Comparison of ENCODE assay signal across 29 cellular contexts in genomic region chr7:43394441-43395130, GRCh38.
DNase-seq lines count a peak whose midpoint lies in the region; ATAC-seq and TF ChIP-seq lines count a peak whose summit lies in the region.
"Had no signal": no experiment of that assay in that cellular context is flagged by ENCODE, and none has a peak within 500 bp of the region (broad histone marks: within the 10 kb centered on the region; RNA-seq: fewer than 3 reads in every experiment).

No MANE protein-coding gene starts in this region.

- DNase-seq in ELR (ENCODE audit: low read depth): peak; percentile 13
- DNase-seq in NCI-H226: peak; percentile 76
- DNase-seq in brain microvascular endothelial cell: peak; percentile 2
- DNase-seq in kidney tubule cell (ENCODE audit: low spot score): peak; percentile 99
- no peak for DNase-seq in tibial artery
- no peak for DNase-seq in NCI-H1436 (lab: John Stamatoyannopoulos, UW)
- no peak for DNase-seq in Right ventricle myocardium superior
- DNase-seq: activated B cell treated with CpG ODN at 0.5 μM for 24 hours; activated CD4-positive, alpha-beta T cell treated with anti-CD3 and anti-CD28 coated beads, Interleukin-2, amount 50 U/mL, for 1 hour; activated T-cell treated with anti-CD3 and anti-CD28 coated beads, Interleukin-2, amount 50 U/mL, for 48 hours; cerebellar nuclear complex; dermis blood vessel endothelial cell; endodermal cell; gastrocnemius medialis; immature natural killer cell; Karpas-422; MV-4-11; NCI-H1436 treated with DMSO at 0.1 percent for 48 hours; NCI-H2081 treated with DMSO at 0.1 percent for 48 hours; NCI-H446; NCI-H774; nephron progenitor cell; RPMI8226; stimulated activated CD4-positive, alpha-beta T cell treated with anti-CD3 and anti-CD28 coated beads, Interleukin-15, amount 100 ng/mL, for 24 hours; stimulated activated CD4-positive, alpha-beta T cell treated with anti-CD3 and anti-CD28 coated beads, Interleukin-4, amount 100 ng/mL, for 4 hours; T-cell had no signal

- in situ Hi-C loops in brain microvascular endothelial cell (cut with HindIII; ENCODE audit: low pct_ligation_motif_present, low sequenced_read_pairs): no loop called here

- H3K27me3 ChIP-seq in brain microvascular endothelial cell (replicated peaks) (no peaks in the 10 kb centered on the region), tibial artery (peaks cover 0 to under 1% of the 10 kb centered on the region in 2 donors)
- H3K27me3 ChIP-seq: BLaER1, esophagus muscularis mucosa, gastrocnemius medialis had no signal

- TF ChIP-seq CTCF in brain microvascular endothelial cell (IDR thresholded peaks at IDR 0.05; ENCODE audit: low read depth, low read length, missing control alignments) (no peak), tibial artery (IDR thresholded peaks at IDR 0.05) (no peak)

- H3K4me3 ChIP-seq in brain microvascular endothelial cell (ENCODE audit: low read depth, low read length): no peak overlapping the region
- H3K4me3 ChIP-seq in tibial artery: no peak overlapping the region
- H3K4me3 ChIP-seq: BLaER1, esophagus muscularis mucosa, gastrocnemius medialis had no signal

- H3K27ac ChIP-seq in brain microvascular endothelial cell (no peak overlapping the region), tibial artery (no peak overlapping the region)
- H3K27ac ChIP-seq: BLaER1, esophagus muscularis mucosa, gastrocnemius medialis had no signal

- no peaks in the 10 kb centered on the region for H3K36me3 ChIP-seq in brain microvascular endothelial cell (replicated peaks)
- no peaks in the 10 kb centered on the region for H3K36me3 ChIP-seq in tibial artery
- H3K36me3 ChIP-seq: esophagus muscularis mucosa, gastrocnemius medialis had no signal

- ATAC-seq in HG02571 (IDR thresholded peaks at IDR 0.05; ENCODE audit: unreplicated experiment): no peak
- ATAC-seq in Right ventricle myocardium superior (ENCODE audit: poor library complexity): no peak
- ATAC-seq: gastrocnemius medialis, T-cell had no signal

- H3K9me3 ChIP-seq in tibial artery: no peaks in the 10 kb centered on the region
- H3K9me3 ChIP-seq: BLaER1, esophagus muscularis mucosa, gastrocnemius medialis had no signal

- H3K4me1 ChIP-seq in tibial artery: no peaks in the 10 kb centered on the region
- H3K4me1 ChIP-seq: BLaER1, gastrocnemius medialis had no signal

- intact Hi-C loops in tibial artery (cut with DNase I; ENCODE audit: low total_unique reads): no loop called here
- intact Hi-C loops in Right ventricle myocardium superior (cut with DNase I): no loop called here

Comparison
In these comparisons a context has a peak if more than half of its experiments do, and no peak if none do; other contexts are left out.
1. DNase-seq: peak in ELR (single experiment), NCI-H226 (single experiment), brain microvascular endothelial cell (single experiment) and kidney tubule cell (single experiment); none in tibial artery (0 of 2), NCI-H1436 (single experiment) and Right ventricle myocardium superior (single experiment).